In the genomic region with DNA sequence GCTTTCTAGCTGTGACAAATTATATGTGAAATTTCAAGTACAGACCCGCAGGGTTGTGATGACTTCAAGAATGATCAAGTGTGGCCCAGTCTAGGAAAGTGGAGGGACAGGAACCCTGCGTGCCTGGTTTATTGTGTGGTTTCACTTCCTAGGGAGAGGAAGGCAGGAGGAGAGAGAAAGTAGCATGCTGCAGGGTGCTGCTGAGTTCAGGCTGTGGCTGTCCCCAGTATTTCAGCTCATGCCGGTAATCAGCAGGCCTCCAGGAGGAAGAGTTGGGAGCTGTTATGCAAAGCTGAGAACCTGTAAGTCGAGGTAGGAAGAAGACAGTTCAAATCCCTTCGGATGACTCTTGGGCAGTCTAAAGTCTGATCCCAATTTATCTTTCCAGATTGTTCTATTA, we compare ENCODE assay signal across 22 cellular contexts.
DNase-seq lines count a peak whose midpoint lies in the region; ATAC-seq and TF ChIP-seq lines count a peak whose summit lies in the region.
"Had no signal": no experiment of that assay in that cellular context is flagged by ENCODE, and none has a peak within 500 bp of the region (broad histone marks: within the 10 kb centered on the region; RNA-seq: fewer than 3 reads in every experiment).

No MANE protein-coding gene starts in this region.

- no peak overlapping the region for H3K4me3 ChIP-seq in right atrium auricular region
- H3K4me3 ChIP-seq in prostate gland, result no peak overlapping the region
- H3K4me3 ChIP-seq: colonic mucosa, heart right ventricle, skin epidermis, transverse colon had no signal

- peak overlapping the region; percentile 12; the same call in 1 of the 2 replicates for H3K14ac ChIP-seq in H9 (ENCODE audit: insufficient read depth, low read length)

- H3K36me3 ChIP-seq in right atrium auricular region (no peaks in the 10 kb centered on the region), prostate gland (no peaks in the 10 kb centered on the region)
- H3K36me3 ChIP-seq: colonic mucosa, heart right ventricle, transverse colon had no signal

- H2BK5ac ChIP-seq in H9 (ENCODE audit: insufficient read length, low read length), result no peak overlapping the region

- no peak overlapping the region for H3K4me2 ChIP-seq in H9 (ENCODE audit: insufficient read depth, insufficient read length, low read length)

- no peak overlapping the region for H4K5ac ChIP-seq in H9 (ENCODE audit: insufficient read length, low read depth, low read length)

- H3K36me3 Mint-ChIP-seq in H9 (ENCODE audit: insufficient read depth in 1 of 3, low read depth in 3 of 3), result peaks cover 0 to 4% (median 0%) of the 10 kb centered on the region in 3 experiments; a peak in 2 of 7 replicates
- H3K36me3 Mint-ChIP-seq: activated naive CD4-positive, alpha-beta T cell treated with anti-CD3 and anti-CD28 coated beads, Interleukin-2, amount 50 U/mL, for 24 hours; CD8-positive, alpha-beta T cell; natural killer cell treated with Interleukin-12 subunit alpha and Interleukin-12 subunit beta and Interleukin-15 and Interleukin-18, amount 100 ng/mL, for 72 hours had no signal

- no peak overlapping the region for H2AFZ ChIP-seq in H9 (ENCODE audit: low read length)
- H2AFZ ChIP-seq: parathyroid adenoma had no signal

- peaks cover 80 to 81% of the 10 kb centered on the region in 2 experiments for H3K4me1 Mint-ChIP-seq in H9
- H3K4me1 Mint-ChIP-seq: activated naive CD4-positive, alpha-beta T cell treated with anti-CD3 and anti-CD28 coated beads, Interleukin-2, amount 50 U/mL, for 24 hours had no signal

- H3T11ph ChIP-seq in H9 (ENCODE audit: low read length), result no peak overlapping the region

- no peak overlapping the region for H3K9ac ChIP-seq in H9 (ENCODE audit: extremely low read depth, insufficient read length, low read length)
- H3K9ac ChIP-seq: parathyroid adenoma had no signal

- H4K91ac ChIP-seq in H9 (ENCODE audit: insufficient read length, low read depth, low read length), result no peak overlapping the region

- H3K27me3 Mint-ChIP-seq in H9 (ENCODE audit: low read depth), result no peaks in the 10 kb centered on the region

- ATAC-seq in GM21447 (IDR thresholded peaks at IDR 0.05; ENCODE audit: unreplicated experiment), result no peak
- ATAC-seq: activated CD4-positive, CD25-positive, alpha-beta regulatory T cell treated with anti-CD3 and anti-CD28 coated beads, Interleukin-2, amount 50 U/mL, for 24 hours; CD8-positive, alpha-beta T cell; natural killer cell treated with Interleukin-12 subunit alpha and Interleukin-12 subunit beta and Interleukin-15 and Interleukin-18, amount 100 ng/mL, for 72 hours had no signal

- intact Hi-C loops in prostate gland (cut with DNase I), result loop anchor here (2.0 to 5.0 kb wide), 2 partner anchors 139 to 237 kb away; partner anchors contain the start of gene ROR1

- no peak for TF ChIP-seq POLR2A in prostate gland (IDR thresholded peaks at IDR 0.05)

- peaks cover 23% of the 10 kb centered on the region for H3K79me2 ChIP-seq in H9 (ENCODE audit: insufficient read depth, low read length)

- no peak for DNase-seq in H9
- no peak for DNase-seq in right atrium auricular region (ENCODE audit: low spot score)
- peak; percentile 8 for DNase-seq in prostate gland (ENCODE audit: low spot score)
- no peak for DNase-seq in NCI-H774 (lab: John Stamatoyannopoulos, UW)
- no peak for DNase-seq in mesenteric fat pad (ENCODE audit: low spot score)
- DNase-seq: CD8-positive, alpha-beta T cell; colonic mucosa; DMS53; heart right ventricle; NCI-H1048; NCI-H187 treated with DMSO at 0.1 percent for 48 hours; NK-92 treated with Interleukin-12 subunit alpha and Interleukin-12 subunit beta, amount 100 ng/mL, for 24 hours; stimulated activated naive CD4-positive, alpha-beta T cell treated with Interleukin-2 at 50 U/mL for 16 hours; T1000; transverse colon had no signal

- no peak overlapping the region for H3K4ac ChIP-seq in H9 (ENCODE audit: low read depth, low read length)

- no peaks in the 10 kb centered on the region for H3K23me2 ChIP-seq in H9 (ENCODE audit: insufficient read length, low read depth, low read length, poor library complexity, severe bottlenecking)

- no peak overlapping the region for H3K23ac ChIP-seq in H9 (ENCODE audit: insufficient read length, low read depth, low read length)

- no peak overlapping the region; a peak in 1 of 5 replicates for H3K4me3 Mint-ChIP-seq in H9
- H3K4me3 Mint-ChIP-seq: activated naive CD4-positive, alpha-beta T cell treated with anti-CD3 and anti-CD28 coated beads, Interleukin-2, amount 50 U/mL, for 24 hours; CD8-positive, alpha-beta T cell; natural killer cell treated with Interleukin-12 subunit alpha and Interleukin-12 subunit beta and Interleukin-15 and Interleukin-18, amount 100 ng/mL, for 72 hours had no signal

- H3K4me1 ChIP-seq in H9 (ENCODE audit: insufficient read depth, low read length) (peaks cover 24% of the 10 kb centered on the region; the same call in 1 of the 2 replicates), right atrium auricular region (peaks cover 0 to 24% of the 10 kb centered on the region in 2 donors), prostate gland (replicated peaks) (peaks cover 3% of the 10 kb centered on the region)
- H3K4me1 ChIP-seq: colonic mucosa had no signal

- no CpG with 5 or more reads among the region's 5 CpGs for WGBS in H9 (ENCODE audit: extremely low coverage, insufficient read length, low lambda C conversion rate)
- 37% methylated on average over 5 of the region's 5 CpGs for WGBS in prostate gland

- no peaks in the 10 kb centered on the region for H4K20me1 ChIP-seq in H9 (ENCODE audit: control insufficient read depth, insufficient read depth, insufficient read length)

- H3K18ac ChIP-seq in H9 (ENCODE audit: insufficient read length, low read depth, low read length), result no peak overlapping the region

- TF ChIP-seq CTCF in H9 (conservative IDR thresholded peaks at IDR 0.05) (no peak), VCaP (conservative IDR thresholded peaks at IDR 0.05) (no peak), right atrium auricular region (IDR thresholded peaks at IDR 0.05) (no peak), prostate gland (IDR thresholded peaks at IDR 0.05) (no peak)

- H2BK120ac ChIP-seq in H9 (ENCODE audit: low read depth, low read length, poor library complexity, severe bottlenecking), result no peak overlapping the region

- peaks cover 10% of the 10 kb centered on the region for H3K79me1 ChIP-seq in H9 (ENCODE audit: insufficient read depth, low read depth, low read length, poor library complexity, severe bottlenecking)

- H2BK15ac ChIP-seq in H9 (ENCODE audit: low read depth, low read length), result no peak overlapping the region

- no peak overlapping the region for H2BK12ac ChIP-seq in H9 (ENCODE audit: insufficient read length, low read depth, low read length)

- no peak overlapping the region for H4K8ac ChIP-seq in H9 (replicated peaks; ENCODE audit: insufficient read length, low read depth, low read length)

- H3K56ac ChIP-seq in H9 (ENCODE audit: insufficient read length, low read depth, low read length), result no peak overlapping the region

- H3K27ac Mint-ChIP-seq in H9, result peak overlapping the region; percentile 74 to 89 (median 80)
- H3K27ac Mint-ChIP-seq: activated naive CD4-positive, alpha-beta T cell treated with anti-CD3 and anti-CD28 coated beads, Interleukin-2, amount 50 U/mL, for 24 hours; CD8-positive, alpha-beta T cell; natural killer cell treated with Interleukin-12 subunit alpha and Interleukin-12 subunit beta and Interleukin-15 and Interleukin-18, amount 100 ng/mL, for 72 hours had no signal

- H3K9me3 Mint-ChIP-seq in H9, result no peaks in the 10 kb centered on the region
- H3K9me3 Mint-ChIP-seq: activated naive CD4-positive, alpha-beta T cell treated with anti-CD3 and anti-CD28 coated beads, Interleukin-2, amount 50 U/mL, for 24 hours; CD8-positive, alpha-beta T cell; natural killer cell treated with Interleukin-12 subunit alpha and Interleukin-12 subunit beta and Interleukin-15 and Interleukin-18, amount 100 ng/mL, for 72 hours had no signal

- H3K9me3 ChIP-seq in H9 (ENCODE audit: control insufficient read depth, low read depth, low read length), result no peaks in the 10 kb centered on the region
- no peaks in the 10 kb centered on the region for H3K9me3 ChIP-seq in right atrium auricular region
- H3K9me3 ChIP-seq in prostate gland, result no peaks in the 10 kb centered on the region
- H3K9me3 ChIP-seq: colonic mucosa, heart right ventricle, transverse colon had no signal

- H3K27me3 ChIP-seq in H9 (ENCODE audit: insufficient read depth, low read length) (no peaks in the 10 kb centered on the region), right atrium auricular region (no peaks in the 10 kb centered on the region), prostate gland (replicated peaks; ENCODE audit: insufficient read depth) (no peaks in the 10 kb centered on the region)
- H3K27me3 ChIP-seq: colonic mucosa, heart right ventricle, transverse colon had no signal

- H2BK20ac ChIP-seq in H9 (ENCODE audit: low read depth, low read length, poor library complexity, severe bottlenecking), result no peak overlapping the region

- no peak overlapping the region for H2AK5ac ChIP-seq in H9 (ENCODE audit: insufficient read length, low read length)

- no peak overlapping the region for H3K27ac ChIP-seq in H9 (ENCODE audit: insufficient read length, low read depth, low read length)
- H3K27ac ChIP-seq in VCaP, result peak overlapping the region; percentile 2; the same call in 1 of the 2 replicates
- peak overlapping the region; percentile 54 to 73 for H3K27ac ChIP-seq in right atrium auricular region
- peak overlapping the region; percentile 17 to 20 for H3K27ac ChIP-seq in prostate gland
- H3K27ac ChIP-seq: colonic mucosa, parathyroid adenoma, skin epidermis had no signal
